2 cellular contexts compared by ENCODE assay signal in genomic region chr1:111199329-111199728, GRCh38.
TF ChIP-seq lines count a peak whose summit lies in the region.

No MANE protein-coding gene starts in this region.

TF ChIP-seq in liver, 16 proteins besides CTCF, POLR2A, EP300 and RAD21:
- TF ChIP-seq, protein P1, sequence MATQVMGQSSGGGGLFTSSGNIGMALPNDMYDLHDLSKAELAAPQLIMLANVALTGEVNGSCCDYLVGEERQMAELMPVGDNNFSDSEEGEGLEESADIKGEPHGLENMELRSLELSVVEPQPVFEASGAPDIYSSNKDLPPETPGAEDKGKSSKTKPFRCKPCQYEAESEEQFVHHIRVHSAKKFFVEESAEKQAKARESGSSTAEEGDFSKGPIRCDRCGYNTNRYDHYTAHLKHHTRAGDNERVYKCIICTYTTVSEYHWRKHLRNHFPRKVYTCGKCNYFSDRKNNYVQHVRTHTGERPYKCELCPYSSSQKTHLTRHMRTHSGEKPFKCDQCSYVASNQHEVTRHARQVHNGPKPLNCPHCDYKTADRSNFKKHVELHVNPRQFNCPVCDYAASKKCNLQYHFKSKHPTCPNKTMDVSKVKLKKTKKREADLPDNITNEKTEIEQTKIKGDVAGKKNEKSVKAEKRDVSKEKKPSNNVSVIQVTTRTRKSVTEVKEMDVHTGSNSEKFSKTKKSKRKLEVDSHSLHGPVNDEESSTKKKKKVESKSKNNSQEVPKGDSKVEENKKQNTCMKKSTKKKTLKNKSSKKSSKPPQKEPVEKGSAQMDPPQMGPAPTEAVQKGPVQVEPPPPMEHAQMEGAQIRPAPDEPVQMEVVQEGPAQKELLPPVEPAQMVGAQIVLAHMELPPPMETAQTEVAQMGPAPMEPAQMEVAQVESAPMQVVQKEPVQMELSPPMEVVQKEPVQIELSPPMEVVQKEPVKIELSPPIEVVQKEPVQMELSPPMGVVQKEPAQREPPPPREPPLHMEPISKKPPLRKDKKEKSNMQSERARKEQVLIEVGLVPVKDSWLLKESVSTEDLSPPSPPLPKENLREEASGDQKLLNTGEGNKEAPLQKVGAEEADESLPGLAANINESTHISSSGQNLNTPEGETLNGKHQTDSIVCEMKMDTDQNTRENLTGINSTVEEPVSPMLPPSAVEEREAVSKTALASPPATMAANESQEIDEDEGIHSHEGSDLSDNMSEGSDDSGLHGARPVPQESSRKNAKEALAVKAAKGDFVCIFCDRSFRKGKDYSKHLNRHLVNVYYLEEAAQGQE (IDR thresholded peaks at IDR 0.05) = no peak
- TF ChIP-seq ZBTB33 (IDR thresholded peaks at IDR 0.05) (no peak), JUND (IDR thresholded peaks at IDR 0.05) (no peak), HNF4A (conservative IDR thresholded peaks at IDR 0.05) (no peak), HNF4G (IDR thresholded peaks at IDR 0.05) (no peak), RXRA (IDR thresholded peaks at IDR 0.05) (no peak), EGR1 (IDR thresholded peaks at IDR 0.05; ENCODE audit: low read depth in 2 of 2) (no peak), MAX (IDR thresholded peaks at IDR 0.05) (no peak), TAF1 (conservative IDR thresholded peaks at IDR 0.05) (no peak)
TF ChIP-seq in liver: peak in this region for 0.

TF ChIP-seq in HepG2, 621 proteins besides CTCF, POLR2A, EP300 and RAD21:
- no peak for TF ChIP-seq NAIF1 (CRISPR knock-in tag; IDR thresholded peaks at IDR 0.05; ENCODE audit: borderline replicate concordance)
- no peak for TF ChIP-seq ZNF263 (CRISPR knock-in tag; IDR thresholded peaks at IDR 0.05)
- no peak for TF ChIP-seq NR0B2 (CRISPR knock-in tag; IDR thresholded peaks at IDR 0.05)
- no peak for TF ChIP-seq ZNF557 (CRISPR knock-in tag; IDR thresholded peaks at IDR 0.05)
- TF ChIP-seq ZNF879 (CRISPR knock-in tag; IDR thresholded peaks at IDR 0.05) = no peak
- TF ChIP-seq HHEX (CRISPR knock-in tag; IDR thresholded peaks at IDR 0.05) = no peak
- no peak for TF ChIP-seq ZNF260 (CRISPR knock-in tag; IDR thresholded peaks at IDR 0.05; ENCODE audit: borderline replicate concordance, low read depth)
- TF ChIP-seq DPF2 (CRISPR knock-in tag; IDR thresholded peaks at IDR 0.05; ENCODE audit: borderline replicate concordance, low read depth) = no peak
- no peak for TF ChIP-seq NFIC (IDR thresholded peaks at IDR 0.05; ENCODE audit: low read length)
- no peak for TF ChIP-seq BRF2 (CRISPR knock-in tag; IDR thresholded peaks at IDR 0.05)
- TF ChIP-seq RFXAP (CRISPR knock-in tag; IDR thresholded peaks at IDR 0.05; ENCODE audit: borderline replicate concordance) = no peak
- TF ChIP-seq ZNF766 (CRISPR knock-in tag; IDR thresholded peaks at IDR 0.05; ENCODE audit: borderline replicate concordance) = no peak
- TF ChIP-seq SP1 (IDR thresholded peaks at IDR 0.05) = no peak
- TF ChIP-seq SP1 (CRISPR knock-in tag; IDR thresholded peaks at IDR 0.05) = no peak
- TF ChIP-seq MTA1 (CRISPR knock-in tag; IDR thresholded peaks at IDR 0.05; ENCODE audit: borderline replicate concordance) = no peak
